In genomic region chr2:41965886-41966285, GRCh38 we compare ENCODE assay signal across 11 cellular contexts.
DNase-seq lines count a peak whose midpoint lies in the region; ATAC-seq and TF ChIP-seq lines count a peak whose summit lies in the region.
"Had no signal": no experiment of that assay in that cellular context is flagged by ENCODE, and none has a peak within 500 bp of the region (broad histone marks: within the 10 kb centered on the region; RNA-seq: fewer than 3 reads in every experiment).

No MANE protein-coding gene starts in this region.

- no peak overlapping the region for H3K4me3 Mint-ChIP-seq in endodermal cell
- H3K4me3 Mint-ChIP-seq in nephron progenitor cell: peak overlapping the region; percentile 72

- H3K4me1 ChIP-seq in endodermal cell (ENCODE audit: control insufficient read depth, insufficient read depth, low read length) (peaks cover 25% of the 10 kb centered on the region), aorta (ENCODE audit: control insufficient read depth in 1 of 2, insufficient read depth in 2 of 2, low read length in 2 of 2) (peaks cover 13 to 16% of the 10 kb centered on the region in 2 donors), OCI-LY7 (ENCODE audit: insufficient read depth, low read length, poor library complexity, severe bottlenecking) (no peaks in the 10 kb centered on the region)

- H3K9me3 ChIP-seq in endodermal cell (ENCODE audit: control insufficient read depth, low read length): no peaks in the 10 kb centered on the region
- no peaks in the 10 kb centered on the region for H3K9me3 ChIP-seq in aorta (ENCODE audit: control insufficient read depth, low read length)
- H3K9me3 ChIP-seq in OCI-LY7 (ENCODE audit: low read length): no peaks in the 10 kb centered on the region

- CTCF ChIA-PET in OCI-LY7 (lab: Charles Lee; ENCODE audit: unreplicated experiment): no interaction called here

- intact Hi-C loops in left cardiac atrium (cut with DNase I) (loop anchor here in 1 of 2 donors (10.0 kb wide), 1 partner anchor 79 kb away; the partner anchor contains the start of gene PKDCC), cardiac septum (cut with DNase I) (loop anchor here (1.0 to 5.0 kb wide), 2 partner anchors 34 to 81 kb away; partner anchors contain the start of gene PKDCC), aorta (cut with DNase I) (loop anchor here (1.0 to 10.0 kb wide), 5 partner anchors 61 to 96 kb away; no protein-coding TSS in a partner anchor), OCI-LY7 (cut with micrococcal nuclease; ENCODE audit: unreplicated experiment) (no loop called here)

- H3K4me3 ChIP-seq in endodermal cell (ENCODE audit: low read length): no peak overlapping the region
- H3K4me3 ChIP-seq in aorta (ENCODE audit: low read length in 2 of 2): no peak overlapping the region
- no peak overlapping the region for H3K4me3 ChIP-seq in OCI-LY7 (ENCODE audit: low read depth, low read length, poor library complexity, severe bottlenecking)

- no peak overlapping the region for H3K9ac ChIP-seq in endodermal cell (ENCODE audit: extremely low read depth, low read length, poor library complexity, severe bottlenecking)

- H3K9me3 Mint-ChIP-seq in endodermal cell: no peaks in the 10 kb centered on the region
- no peaks in the 10 kb centered on the region for H3K9me3 Mint-ChIP-seq in nephron progenitor cell

- DNase-seq in left cardiac atrium (peak; percentile 58), cardiac septum (ENCODE audit: low spot score) (no peak), endodermal cell (no peak), nephron progenitor cell (no peak), aorta (peak in 1 of 2 donors; percentile 72), OCI-LY7 (ENCODE audit: low spot score) (no peak)
- DNase-seq in activated CD4-positive, CD25-positive, alpha-beta regulatory T cell treated with anti-CD3 and anti-CD28 coated beads, Interleukin-2, amount 50 U/mL, for 72 hours: no peak
- DNase-seq: activated CD4-positive, alpha-beta T cell treated with anti-CD3 and anti-CD28 coated beads for 1 hour; AML-193; stimulated activated CD4-positive, alpha-beta T cell treated with anti-CD3 and anti-CD28 coated beads, Interleukin-4, amount 100 ng/mL, for 24 hours had no signal

- H2AFZ ChIP-seq in OCI-LY7 (ENCODE audit: low read length): no peak overlapping the region

- H3K4me2 ChIP-seq in OCI-LY7 (ENCODE audit: low read length): no peak overlapping the region

- no peaks in the 10 kb centered on the region for H3K36me3 Mint-ChIP-seq in endodermal cell (ENCODE audit: low read depth)
- H3K36me3 Mint-ChIP-seq in nephron progenitor cell (ENCODE audit: low read depth): no peaks in the 10 kb centered on the region

- H3K79me2 ChIP-seq in OCI-LY7 (ENCODE audit: insufficient read depth, low read depth, low read length): no peaks in the 10 kb centered on the region

- no peaks in the 10 kb centered on the region for H4K20me1 ChIP-seq in OCI-LY7 (ENCODE audit: insufficient read depth, low read length)

- no peaks in the 10 kb centered on the region for H3K27me3 ChIP-seq in endodermal cell (ENCODE audit: control insufficient read depth, insufficient read depth, low read length, poor library complexity, severe bottlenecking)
- H3K27me3 ChIP-seq in aorta (ENCODE audit: control insufficient read depth in 1 of 2, insufficient read depth in 2 of 2, low read length in 1 of 2): no peaks in the 10 kb centered on the region

- no TSS peak for BruUV-seq in OCI-LY7 (replicated peaks; lab: Mats Ljungman, UMichigan)

- no peak for TF ChIP-seq CTCF in endodermal cell (conservative IDR thresholded peaks at IDR 0.05)
- TF ChIP-seq CTCF in nephron progenitor cell (IDR thresholded peaks at IDR 0.05): no peak
- no peak for TF ChIP-seq CTCF in OCI-LY7 (conservative IDR thresholded peaks at IDR 0.05; ENCODE audit: low read length)

- WGBS in endodermal cell (ENCODE audit: insufficient coverage in 1 of 2, insufficient read length in 1 of 2), 2 experiments: 93 to 94% methylated on average over 1 to 2 of the region's 2 CpGs
- WGBS in aorta, 2 donors: 2 to 6% methylated on average over 2 of the region's 2 CpGs

- H3K27ac Mint-ChIP-seq in endodermal cell: peak overlapping the region; percentile 29
- H3K27ac Mint-ChIP-seq in nephron progenitor cell: peak overlapping the region; percentile 94

- no peaks in the 10 kb centered on the region for H3K9me2 ChIP-seq in OCI-LY7 (ENCODE audit: insufficient read depth, low read length)

- H3K36me3 ChIP-seq in endodermal cell (ENCODE audit: control insufficient read depth, insufficient read depth, low read length) (no peaks in the 10 kb centered on the region), aorta (ENCODE audit: control insufficient read depth in 1 of 2, insufficient read depth in 2 of 2, low read length in 1 of 2) (no peaks in the 10 kb centered on the region), OCI-LY7 (ENCODE audit: insufficient read depth, low read length) (no peaks in the 10 kb centered on the region)

- ATAC-seq in left cardiac atrium: peak; percentile 22 to 42
- ATAC-seq in aorta (ENCODE audit: low FRiP score): peak; percentile 56
- ATAC-seq in GM21786 (IDR thresholded peaks at IDR 0.05; ENCODE audit: unreplicated experiment): no peak

- H3K27me3 Mint-ChIP-seq in endodermal cell (ENCODE audit: insufficient read depth) (no peaks in the 10 kb centered on the region), nephron progenitor cell (ENCODE audit: low read depth, poor library complexity) (peaks cover 46% of the 10 kb centered on the region)

- H3K4me1 Mint-ChIP-seq in endodermal cell (peaks cover 49% of the 10 kb centered on the region), nephron progenitor cell (peaks cover 85% of the 10 kb centered on the region)

- H3K27ac ChIP-seq in endodermal cell (ENCODE audit: low read depth, low read length) (no peak overlapping the region), aorta (ENCODE audit: low read depth in 1 of 2, low read length in 2 of 2) (peak overlapping the region; percentile 84 to 89), OCI-LY7 (ENCODE audit: low read depth, low read length, poor library complexity, severe bottlenecking) (no peak overlapping the region)

- POLR2A ChIA-PET in OCI-LY7 (lab: Charles Lee): interaction anchor here (0.6 kb wide), 1 partner anchor 834 kb away, joined by 3 read pairs; no protein-coding TSS in a partner anchor

Comparison
In these comparisons a context has a peak if more than half of its experiments do, and no peak if none do; other contexts are left out.
1. H3K27ac ChIP-seq: peak in aorta (2 of 2); none in endodermal cell (single experiment) and OCI-LY7 (single experiment).